37 cellular contexts compared by ENCODE assay signal in genomic region chr20:37230200-37230599, GRCh38. TPM values are rescaled to one million over a fixed set of nuclear protein-coding genes. Genes with fewer than 3 reads are reported as not detected.
DNase-seq lines count a peak whose midpoint lies in the region; ATAC-seq and TF ChIP-seq lines count a peak whose summit lies in the region.
"Had no signal": no experiment of that assay in that cellular context is flagged by ENCODE, and none has a peak within 500 bp of the region (broad histone marks: within the 10 kb centered on the region; RNA-seq: fewer than 3 reads in every experiment).

No MANE protein-coding gene starts in this region.

- peaks cover 17% of the 10 kb centered on the region for H3K4me1 ChIP-seq in ectodermal cell (ENCODE audit: control insufficient read depth, insufficient read depth, low read length)
- H3K4me1 ChIP-seq: breast epithelium, right lobe of liver had no signal

- H3K4me1 Mint-ChIP-seq in neural crest cell, result peaks cover 32% of the 10 kb centered on the region
- H3K4me1 Mint-ChIP-seq: activated CD4-positive, alpha-beta memory T cell treated with anti-CD3 and anti-CD28 coated beads, Interleukin-2, amount 10 ng/mL, durations not matched to agents 7 days and 5 days; CD14-positive monocyte had no signal

- H3K9me3 Mint-ChIP-seq in neural crest cell, result no peaks in the 10 kb centered on the region
- H3K9me3 Mint-ChIP-seq: activated CD4-positive, alpha-beta memory T cell treated with anti-CD3 and anti-CD28 coated beads, Interleukin-2, amount 10 ng/mL, durations not matched to agents 7 days and 5 days; activated naive CD4-positive, alpha-beta T cell treated with anti-CD3 and anti-CD28 coated beads, Interleukin-2, amount 50 U/mL, for 72 hours; CD14-positive monocyte had no signal

- H3K9me3 ChIP-seq in ectodermal cell (ENCODE audit: control insufficient read depth, low read length), result no peaks in the 10 kb centered on the region
- H3K9me3 ChIP-seq: breast epithelium, neutrophil, right lobe of liver, stomach, uterus had no signal

- ATAC-seq in left lobe of liver, result no peak
- ATAC-seq: activated naive CD4-positive, alpha-beta T cell treated with anti-CD3 and anti-CD28 coated beads, Interleukin-2, amount 50 U/mL, for 72 hours; left ventricle myocardium superior; Panc1; right lobe of liver had no signal

- H3K27me3 ChIP-seq in ectodermal cell (ENCODE audit: control insufficient read depth, insufficient read depth, low read length, poor library complexity, severe bottlenecking), result no peaks in the 10 kb centered on the region
- H3K27me3 ChIP-seq: breast epithelium, neutrophil, right lobe of liver, stomach, uterus had no signal

- no peak for TF ChIP-seq CTCF in neural crest cell (conservative IDR thresholded peaks at IDR 0.05)

- H3K27me3 Mint-ChIP-seq in neural crest cell (ENCODE audit: low read depth), result no peaks in the 10 kb centered on the region
- H3K27me3 Mint-ChIP-seq: activated CD4-positive, alpha-beta memory T cell treated with anti-CD3 and anti-CD28 coated beads, Interleukin-2, amount 10 ng/mL, durations not matched to agents 7 days and 5 days had no signal

- H3K4me3 ChIP-seq in ectodermal cell (ENCODE audit: insufficient read depth, low read depth, low read length), result no peak overlapping the region
- H3K4me3 ChIP-seq: breast epithelium, right lobe of liver, stomach, uterus had no signal

- H3K27ac Mint-ChIP-seq in neural crest cell (ENCODE audit: unreplicated experiment), result peak overlapping the region; percentile 96
- H3K27ac Mint-ChIP-seq: activated CD4-positive, alpha-beta memory T cell treated with anti-CD3 and anti-CD28 coated beads, Interleukin-2, amount 10 ng/mL, durations not matched to agents 7 days and 5 days had no signal

- peak overlapping the region; percentile 80 for H3K27ac ChIP-seq in ectodermal cell (ENCODE audit: insufficient read depth, low read depth, low read length, poor library complexity, severe bottlenecking)
- H3K27ac ChIP-seq: breast epithelium, KMS-11, neutrophil, right lobe of liver, stomach, uterus had no signal

- H3K36me3 ChIP-seq in ectodermal cell (ENCODE audit: control insufficient read depth, insufficient read depth, low read length), result peaks cover 77% of the 10 kb centered on the region
- H3K36me3 ChIP-seq: breast epithelium, uterus had no signal

- WGBS in ectodermal cell, 2 experiments, result 96% methylated on average over 6 of the region's 6 CpGs

- H3K36me3 Mint-ChIP-seq in neural crest cell (ENCODE audit: low read depth), result peaks cover 16% of the 10 kb centered on the region

- H3K4me3 Mint-ChIP-seq in neural crest cell, result no peak overlapping the region
- H3K4me3 Mint-ChIP-seq: activated CD4-positive, alpha-beta memory T cell treated with anti-CD3 and anti-CD28 coated beads, Interleukin-2, amount 10 ng/mL, durations not matched to agents 7 days and 5 days; CD14-positive monocyte had no signal

- peak; percentile 69 for DNase-seq in NCI-H2107 treated with DMSO at 0.1 percent for 48 hours (lab: John Stamatoyannopoulos, UW; ENCODE audit: unreplicated experiment)
- no peak for DNase-seq in NCI-H2107 (lab: John Stamatoyannopoulos, UW)
- peak; percentile 84 for DNase-seq in NCI-H1105 (lab: John Stamatoyannopoulos, UW)
- DNase-seq in neural crest cell (ENCODE audit: low read depth, low spot score), result no peak
- no peak for DNase-seq in left lobe of liver (ENCODE audit: low spot score)
- no peak for DNase-seq in AG20443 (ENCODE audit: low spot score)
- no peak for DNase-seq in NCI-H510A treated with DMSO at 0.1 percent for 48 hours (lab: John Stamatoyannopoulos, UW)
- DNase-seq: 8988T; activated CD4-positive, alpha-beta memory T cell treated with anti-CD3 and anti-CD28 coated beads, Interleukin-2, amount 10 ng/mL, durations not matched to agents 7 days and 5 days; activated CD4-positive, alpha-beta T cell treated with anti-CD3 and anti-CD28 coated beads for 1 hour; activated effector memory CD4-positive, alpha-beta T cell treated with Interleukin-2 at 50 U/mL for 16 hours; activated T-cell treated with anti-CD3 and anti-CD28 coated beads for 4 hours; amygdala; left ventricle myocardium superior; MM.1S; NCI-H1436; NCI-H526; posterior cingulate gyrus; right lobe of liver; SHP77 treated with DMSO at 0.1 percent for 48 hours; stimulated activated CD4-positive, alpha-beta T cell treated with anti-CD3 and anti-CD28 coated beads, Interleukin-2, amount 100 ng/mL, for 48 hours; stomach; T-helper 2 cell; uterus had no signal

RNA-seq across cellular contexts. Expression of gene GHRH, which starts 31.4 kb away (rescaled TPM):
- not detected for polyA plus RNA-seq in ectodermal cell (2013, experiment 1 of 4)
- polyA plus RNA-seq in ectodermal cell (2013, experiment 2 of 4), result 0.53 TPM
- polyA plus RNA-seq in ectodermal cell (2013, experiment 3 of 4), result not detected
- polyA plus RNA-seq in ectodermal cell (2013, experiment 4 of 4), result 0.49 TPM
- not detected in 2 replicates for total RNA-seq in neural crest cell
- total RNA-seq in left lobe of liver, result not detected
- total RNA-seq: activated CD4-positive, alpha-beta memory T cell treated with anti-CD3 and anti-CD28 coated beads, Interleukin-2, amount 10 ng/mL, durations not matched to agents 7 days and 5 days; activated naive CD4-positive, alpha-beta T cell treated with anti-CD3 and anti-CD28 coated beads, Interleukin-2, amount 50 U/mL, for 72 hours; breast epithelium; chondrocyte; endothelial cell of umbilical vein; G401; HT1080; left ventricle myocardium superior; mesenteric fat pad; right lobe of liver; stomach; uterus had no signal
- polyA plus RNA-seq: CD14-positive monocyte, endothelial cell of umbilical vein, keratinocyte, stomach had no signal

RNA-seq across cellular contexts. Expression of gene MROH8, which starts 50.9 kb away (rescaled TPM):
- polyA plus RNA-seq in ectodermal cell (2013, experiment 1 of 4), result 3.3 TPM
- 2.9 TPM for polyA plus RNA-seq in ectodermal cell (2013, experiment 2 of 4)
- polyA plus RNA-seq in ectodermal cell (2013, experiment 3 of 4), result 2.8 TPM
- 3.6 TPM for polyA plus RNA-seq in ectodermal cell (2013, experiment 4 of 4)
- total RNA-seq in neural crest cell, result 7.3 and 7.6 TPM in 2 replicates
- total RNA-seq in left lobe of liver, result 4.7 TPM

RNA-seq across cellular contexts. Expression of gene RPN2, which starts 51.1 kb away (rescaled TPM):
- 273 TPM for polyA plus RNA-seq in ectodermal cell (2013, experiment 1 of 4)
- 269 TPM for polyA plus RNA-seq in ectodermal cell (2013, experiment 2 of 4)
- polyA plus RNA-seq in ectodermal cell (2013, experiment 3 of 4), result 225 TPM
- polyA plus RNA-seq in ectodermal cell (2013, experiment 4 of 4), result 233 TPM
- 196 and 203 TPM in 2 replicates for total RNA-seq in neural crest cell
- 128 TPM for total RNA-seq in left lobe of liver

RNA-seq across cellular contexts. Expression of gene MANBAL, which starts 59.3 kb away (rescaled TPM):
- polyA plus RNA-seq in ectodermal cell (2013, experiment 1 of 4), result 67.3 TPM
- 68.0 TPM for polyA plus RNA-seq in ectodermal cell (2013, experiment 2 of 4)
- polyA plus RNA-seq in ectodermal cell (2013, experiment 3 of 4), result 58.8 TPM
- polyA plus RNA-seq in ectodermal cell (2013, experiment 4 of 4), result 63.8 TPM
- total RNA-seq in neural crest cell (44.8 and 50.8 TPM in 2 replicates), left lobe of liver (12.3 TPM)

Comparison
In these comparisons a context has a peak if more than half of its experiments do, and no peak if none do; other contexts are left out.
1. DNase-seq: peak in NCI-H2107 treated with DMSO at 0.1 percent for 48 hours (single experiment) and NCI-H1105 (single experiment); none in NCI-H2107 (single experiment), neural crest cell (single experiment), left lobe of liver (single experiment), AG20443 (single experiment) and NCI-H510A treated with DMSO at 0.1 percent for 48 hours (single experiment).